10 cellular contexts compared by ENCODE assay signal in the genomic region with DNA sequence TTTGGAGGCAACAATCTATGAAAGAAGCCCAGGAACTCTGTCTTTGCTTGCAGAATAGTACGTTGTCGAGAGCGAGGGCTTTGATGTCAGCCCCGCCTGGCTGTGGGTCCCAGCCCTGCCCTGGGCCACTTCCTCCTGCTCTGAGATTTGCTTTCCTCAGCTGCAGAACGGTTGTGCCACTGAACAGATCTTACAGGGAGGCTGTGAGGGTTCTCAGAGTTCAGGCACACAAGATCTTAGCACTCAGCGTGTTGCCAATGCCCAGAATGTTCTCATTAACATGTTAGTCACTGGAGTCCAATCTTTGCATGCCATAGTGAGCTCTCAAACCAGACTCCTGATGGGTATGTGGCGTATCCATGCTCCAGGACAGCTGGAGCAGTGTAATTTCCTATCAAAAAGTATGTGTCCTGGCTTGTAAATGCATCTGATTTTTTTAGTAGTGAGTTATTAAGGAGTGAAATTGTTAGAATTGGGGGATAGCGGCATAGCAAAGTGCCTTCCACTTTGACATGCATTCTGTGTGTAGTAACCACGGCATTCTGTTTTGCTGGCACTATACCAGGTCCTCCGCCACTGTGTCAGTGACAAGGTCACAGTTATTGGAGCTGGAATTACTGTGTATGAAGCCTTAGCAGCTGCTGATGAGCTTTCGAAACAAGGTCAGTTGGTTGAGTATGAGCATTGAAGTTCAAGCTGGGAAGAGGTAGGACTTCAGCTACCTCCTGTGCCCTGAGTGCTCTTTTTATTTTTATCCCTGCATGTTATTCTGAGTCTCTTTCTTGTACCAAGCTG. TPM values are rescaled to one million over a fixed set of nuclear protein-coding genes. Genes with fewer than 3 reads are reported as not detected.
DNase-seq lines count a peak whose midpoint lies in the region; ATAC-seq and TF ChIP-seq lines count a peak whose summit lies in the region.
"Had no signal": no experiment of that assay in that cellular context is flagged by ENCODE, and none has a peak within 500 bp of the region (broad histone marks: within the 10 kb centered on the region; RNA-seq: fewer than 3 reads in every experiment).

No MANE protein-coding gene starts in this region.

- peak; percentile 16 for DNase-seq in natural killer cell
- no peak for DNase-seq in natural killer cell treated with Interleukin-12 subunit alpha and Interleukin-12 subunit beta and Interleukin-15 and Interleukin-18, amount 100 ng/mL, for 72 hours (ENCODE audit: low spot score)
- peak; percentile 34 for DNase-seq in activated T-helper 1 cell treated with anti-CD3 and anti-CD28 coated beads, Interleukin-12 subunit alpha, Interleukin-12 subunit beta, Interleukin-2, Interleukin-4 antibody, amounts not matched to agents 30 ng/mL and 10 ng/mL and 1 ng/mL, durations not matched to agents 14 hours and 24 hours and 36 hours (ENCODE audit: low spot score)
- DNase-seq in left cardiac atrium, result no peak
- no peak for DNase-seq in globus pallidus (ENCODE audit: low spot score)
- no peak for DNase-seq in LoVo (ENCODE audit: low spot score)
- DNase-seq: NCI-H748 treated with DMSO at 0.1 percent for 48 hours, WERI-Rb-1 had no signal

- peak overlapping the region; percentile 78 to 81 for H3K27ac Mint-ChIP-seq in natural killer cell
- no peak overlapping the region for H3K27ac Mint-ChIP-seq in natural killer cell treated with Interleukin-12 subunit alpha and Interleukin-12 subunit beta and Interleukin-15 and Interleukin-18, amount 100 ng/mL, for 72 hours
- no peak overlapping the region for H3K27ac Mint-ChIP-seq in activated T-helper 1 cell treated with anti-CD3 and anti-CD28 coated beads, Interleukin-12 subunit alpha, Interleukin-12 subunit beta, Interleukin-2, Interleukin-4 antibody, amounts not matched to agents 30 ng/mL and 10 ng/mL and 1 ng/mL, durations not matched to agents 14 hours and 24 hours and 36 hours

- no peak for TF ChIP-seq CTCF in natural killer cell (IDR thresholded peaks at IDR 0.05)

- H3K36me3 Mint-ChIP-seq in natural killer cell, result no peaks in the 10 kb centered on the region
- H3K36me3 Mint-ChIP-seq in natural killer cell treated with Interleukin-12 subunit alpha and Interleukin-12 subunit beta and Interleukin-15 and Interleukin-18, amount 100 ng/mL, for 72 hours, result no peaks in the 10 kb centered on the region
- no peaks in the 10 kb centered on the region for H3K36me3 Mint-ChIP-seq in activated T-helper 1 cell treated with anti-CD3 and anti-CD28 coated beads, Interleukin-12 subunit alpha, Interleukin-12 subunit beta, Interleukin-2, Interleukin-4 antibody, amounts not matched to agents 30 ng/mL and 10 ng/mL and 1 ng/mL, durations not matched to agents 14 hours and 24 hours and 36 hours (ENCODE audit: low read depth)

- intact Hi-C loops in natural killer cell (cut with micrococcal nuclease) (no loop called here), left cardiac atrium (cut with DNase I) (no loop called here)
- intact Hi-C loops in activated T-helper 1 cell treated with anti-CD3 and anti-CD28 coated beads, Interleukin-12 subunit alpha, Interleukin-12 subunit beta, Interleukin-2, Interleukin-4 antibody, amounts not matched to agents 30 ng/mL and 10 ng/mL and 1 ng/mL, durations not matched to agents 14 hours and 24 hours and 36 hours (cut with micrococcal nuclease), result loop anchor here (2.0 kb wide), 1 partner anchor 18 kb away; no protein-coding TSS in a partner anchor

- no peaks in the 10 kb centered on the region for H3K27me3 Mint-ChIP-seq in natural killer cell (ENCODE audit: low read depth in 2 of 2)
- peaks cover 0 to 5% of the 10 kb centered on the region in 2 donors for H3K27me3 Mint-ChIP-seq in natural killer cell treated with Interleukin-12 subunit alpha and Interleukin-12 subunit beta and Interleukin-15 and Interleukin-18, amount 100 ng/mL, for 72 hours
- H3K27me3 Mint-ChIP-seq in activated T-helper 1 cell treated with anti-CD3 and anti-CD28 coated beads, Interleukin-12 subunit alpha, Interleukin-12 subunit beta, Interleukin-2, Interleukin-4 antibody, amounts not matched to agents 30 ng/mL and 10 ng/mL and 1 ng/mL, durations not matched to agents 14 hours and 24 hours and 36 hours (ENCODE audit: insufficient read depth), result no peaks in the 10 kb centered on the region

- ATAC-seq in natural killer cell, result peak; percentile 70 to 91 (median 91)
- no peak for ATAC-seq in natural killer cell treated with Interleukin-12 subunit alpha and Interleukin-12 subunit beta and Interleukin-15 and Interleukin-18, amount 100 ng/mL, for 72 hours
- peak; percentile 48 to 50 for ATAC-seq in left cardiac atrium
- no peak for ATAC-seq in GM18517 (IDR thresholded peaks at IDR 0.05; ENCODE audit: unreplicated experiment)
- ATAC-seq in GM21528 (IDR thresholded peaks at IDR 0.05; ENCODE audit: low FRiP score, unreplicated experiment), result no peak

- H3K4me1 Mint-ChIP-seq in natural killer cell, result peaks cover 20 to 22% of the 10 kb centered on the region in 2 donors
- H3K4me1 Mint-ChIP-seq in natural killer cell treated with Interleukin-12 subunit alpha and Interleukin-12 subunit beta and Interleukin-15 and Interleukin-18, amount 100 ng/mL, for 72 hours (ENCODE audit: low read depth in 2 of 2), result peaks cover 20 to 24% of the 10 kb centered on the region in 2 donors
- peaks cover 22% of the 10 kb centered on the region for H3K4me1 Mint-ChIP-seq in activated T-helper 1 cell treated with anti-CD3 and anti-CD28 coated beads, Interleukin-12 subunit alpha, Interleukin-12 subunit beta, Interleukin-2, Interleukin-4 antibody, amounts not matched to agents 30 ng/mL and 10 ng/mL and 1 ng/mL, durations not matched to agents 14 hours and 24 hours and 36 hours (ENCODE audit: low read depth)

- peak overlapping the region; percentile 45 for H3K4me3 Mint-ChIP-seq in natural killer cell
- H3K4me3 Mint-ChIP-seq in natural killer cell treated with Interleukin-12 subunit alpha and Interleukin-12 subunit beta and Interleukin-15 and Interleukin-18, amount 100 ng/mL, for 72 hours, result no peak overlapping the region
- H3K4me3 Mint-ChIP-seq in activated T-helper 1 cell treated with anti-CD3 and anti-CD28 coated beads, Interleukin-12 subunit alpha, Interleukin-12 subunit beta, Interleukin-2, Interleukin-4 antibody, amounts not matched to agents 30 ng/mL and 10 ng/mL and 1 ng/mL, durations not matched to agents 14 hours and 24 hours and 36 hours, result no peak overlapping the region

- H3K9me3 Mint-ChIP-seq in natural killer cell, result no peaks in the 10 kb centered on the region
- H3K9me3 Mint-ChIP-seq in natural killer cell treated with Interleukin-12 subunit alpha and Interleukin-12 subunit beta and Interleukin-15 and Interleukin-18, amount 100 ng/mL, for 72 hours, result no peaks in the 10 kb centered on the region
- no peaks in the 10 kb centered on the region for H3K9me3 Mint-ChIP-seq in activated T-helper 1 cell treated with anti-CD3 and anti-CD28 coated beads, Interleukin-12 subunit alpha, Interleukin-12 subunit beta, Interleukin-2, Interleukin-4 antibody, amounts not matched to agents 30 ng/mL and 10 ng/mL and 1 ng/mL, durations not matched to agents 14 hours and 24 hours and 36 hours

RNA-seq across cellular contexts. Expression of gene TKTL1, which starts 31.6 kb away (rescaled TPM):
- 10 to 100 TPM; 17.1 to 42.8 (median 28.8) TPM for total RNA-seq in natural killer cell
- total RNA-seq in natural killer cell treated with Interleukin-12 subunit alpha and Interleukin-12 subunit beta and Interleukin-15 and Interleukin-18, amount 100 ng/mL, for 72 hours, result 1 to 10 TPM; 3.0 to 4.1 TPM
- 0.12 and 0.34 TPM in 2 replicates for total RNA-seq in activated T-helper 1 cell treated with anti-CD3 and anti-CD28 coated beads, Interleukin-12 subunit alpha, Interleukin-12 subunit beta, Interleukin-2, Interleukin-4 antibody, amounts not matched to agents 30 ng/mL and 10 ng/mL and 1 ng/mL, durations not matched to agents 14 hours and 24 hours and 36 hours
- 1 to 10 TPM; 4.1 to 7.0 TPM for total RNA-seq in left cardiac atrium

RNA-seq across cellular contexts. Expression of gene TEX28, which starts 32.3 kb away (rescaled TPM):
- total RNA-seq in natural killer cell (under 1 TPM in 1 of 3 donors, not detected in 2; 0.61 TPM), left cardiac atrium (not detected)
- not detected for total RNA-seq in natural killer cell treated with Interleukin-12 subunit alpha and Interleukin-12 subunit beta and Interleukin-15 and Interleukin-18, amount 100 ng/mL, for 72 hours
- not detected in 2 replicates for total RNA-seq in activated T-helper 1 cell treated with anti-CD3 and anti-CD28 coated beads, Interleukin-12 subunit alpha, Interleukin-12 subunit beta, Interleukin-2, Interleukin-4 antibody, amounts not matched to agents 30 ng/mL and 10 ng/mL and 1 ng/mL, durations not matched to agents 14 hours and 24 hours and 36 hours

RNA-seq across cellular contexts. Expression of gene FLNA, which starts 47.2 kb away (rescaled TPM):
- 1,000 to 10,000 TPM; 2,872 to 3,483 (median 2,927) TPM for total RNA-seq in natural killer cell
- total RNA-seq in natural killer cell treated with Interleukin-12 subunit alpha and Interleukin-12 subunit beta and Interleukin-15 and Interleukin-18, amount 100 ng/mL, for 72 hours, result 100 to 1,000 TPM; 574 to 727 TPM
- 854 and 873 TPM in 2 replicates for total RNA-seq in activated T-helper 1 cell treated with anti-CD3 and anti-CD28 coated beads, Interleukin-12 subunit alpha, Interleukin-12 subunit beta, Interleukin-2, Interleukin-4 antibody, amounts not matched to agents 30 ng/mL and 10 ng/mL and 1 ng/mL, durations not matched to agents 14 hours and 24 hours and 36 hours
- 100 to 1,000 TPM; 406 to 476 TPM for total RNA-seq in left cardiac atrium

RNA-seq across cellular contexts. Expression of gene EMD, which starts 51.9 kb away (rescaled TPM):
- total RNA-seq in natural killer cell, result 100 to 1,000 TPM; 141 to 175 (median 152) TPM
- 10 to 100 TPM; 49.2 to 61.9 TPM for total RNA-seq in natural killer cell treated with Interleukin-12 subunit alpha and Interleukin-12 subunit beta and Interleukin-15 and Interleukin-18, amount 100 ng/mL, for 72 hours
- 83.3 and 85.5 TPM in 2 replicates for total RNA-seq in activated T-helper 1 cell treated with anti-CD3 and anti-CD28 coated beads, Interleukin-12 subunit alpha, Interleukin-12 subunit beta, Interleukin-2, Interleukin-4 antibody, amounts not matched to agents 30 ng/mL and 10 ng/mL and 1 ng/mL, durations not matched to agents 14 hours and 24 hours and 36 hours
- total RNA-seq in left cardiac atrium, result 10 to 100 TPM; 54.5 to 70.9 TPM

Comparison
In these comparisons a context has a peak if more than half of its experiments do, and no peak if none do; other contexts are left out.
1. ATAC-seq: peak in natural killer cell (3 of 3) and left cardiac atrium (2 of 2); none in natural killer cell treated with Interleukin-12 subunit alpha and Interleukin-12 subunit beta and Interleukin-15 and Interleukin-18, amount 100 ng/mL, for 72 hours (0 of 2), GM18517 (single experiment) and GM21528 (single experiment).
2. DNase-seq: peak in natural killer cell (single experiment) and activated T-helper 1 cell treated with anti-CD3 and anti-CD28 coated beads, Interleukin-12 subunit alpha, Interleukin-12 subunit beta, Interleukin-2, Interleukin-4 antibody, amounts not matched to agents 30 ng/mL and 10 ng/mL and 1 ng/mL, durations not matched to agents 14 hours and 24 hours and 36 hours (single experiment); none in natural killer cell treated with Interleukin-12 subunit alpha and Interleukin-12 subunit beta and Interleukin-15 and Interleukin-18, amount 100 ng/mL, for 72 hours (single experiment), left cardiac atrium (single experiment), globus pallidus (single experiment) and LoVo (single experiment).
3. H3K27ac Mint-ChIP-seq: peak in natural killer cell (2 of 2); none in natural killer cell treated with Interleukin-12 subunit alpha and Interleukin-12 subunit beta and Interleukin-15 and Interleukin-18, amount 100 ng/mL, for 72 hours (0 of 2) and activated T-helper 1 cell treated with anti-CD3 and anti-CD28 coated beads, Interleukin-12 subunit alpha, Interleukin-12 subunit beta, Interleukin-2, Interleukin-4 antibody, amounts not matched to agents 30 ng/mL and 10 ng/mL and 1 ng/mL, durations not matched to agents 14 hours and 24 hours and 36 hours (single experiment).